16 cellular contexts compared by ENCODE assay signal in genomic region chr7:24881622-24882021, GRCh38.
DNase-seq lines count a peak whose midpoint lies in the region; ATAC-seq, FAIRE-seq and TF ChIP-seq lines count a peak whose summit lies in the region.
"Had no signal": no experiment of that assay in that cellular context is flagged by ENCODE, and none has a peak within 500 bp of the region (broad histone marks: within the 10 kb centered on the region; RNA-seq: fewer than 3 reads in every experiment).

No MANE protein-coding gene starts in this region.

- TF ChIP-seq POLR2A in breast epithelium (IDR thresholded peaks at IDR 0.05): no peak
- no peak for TF ChIP-seq POLR2A in thyroid gland (IDR thresholded peaks at IDR 0.05)

- DNase-seq in MCF 10A (ENCODE audit: unreplicated experiment) (peak; percentile 34), breast epithelium (ENCODE audit: low spot score in 2 of 2) (no peak), PC-3 (peak; percentile 31), bronchial epithelial cell (ENCODE audit: low read depth) (no peak), thyroid gland (no peak), NCI-H1092 treated with DMSO at 0.1 percent for 48 hours (lab: John Stamatoyannopoulos, UW) (no peak), glomerular visceral epithelial cell (ENCODE audit: extremely low spot score) (no peak), urothelium cell line (ENCODE audit: low spot score) (no peak)
- DNase-seq: activated CD4-positive, alpha-beta T cell treated with anti-CD3 and anti-CD28 coated beads, Interleukin-2, amount 10 ng/mL, durations not matched to agents 7 days and 5 days; heart left ventricle; left cardiac atrium; NCI-H2107; stimulated activated CD4-positive, alpha-beta T cell treated with anti-CD3 and anti-CD28 coated beads, Interleukin-1b, Interleukin-23, amount 100 ng/mL, for 48 hours; stimulated activated CD8-positive, alpha-beta memory T cell treated with anti-CD3 and anti-CD28 coated beads, Interleukin-4, amount 100 ng/mL, for 48 hours had no signal

- H3K27ac Mint-ChIP-seq in MCF 10A (ENCODE audit: low read depth, unreplicated experiment): no peak overlapping the region
- H3K27ac Mint-ChIP-seq: activated CD4-positive, alpha-beta T cell treated with anti-CD3 and anti-CD28 coated beads, Interleukin-2, amount 10 ng/mL, durations not matched to agents 7 days and 5 days had no signal

- H3K36me3 Mint-ChIP-seq in MCF 10A (ENCODE audit: insufficient read depth, unreplicated experiment): peaks cover 32% of the 10 kb centered on the region
- H3K36me3 Mint-ChIP-seq: brain had no signal

- H3K27ac ChIP-seq in breast epithelium (no peak overlapping the region), PC-3 (ENCODE audit: low read length) (no peak overlapping the region), thyroid gland (peak overlapping the region; percentile 63 to 85 (median 78))
- H3K27ac ChIP-seq: heart left ventricle had no signal

- no peaks in the 10 kb centered on the region for H3K9me3 ChIP-seq in breast epithelium
- H3K9me3 ChIP-seq in PC-3 (ENCODE audit: low read length): no peaks in the 10 kb centered on the region
- no peaks in the 10 kb centered on the region for H3K9me3 ChIP-seq in thyroid gland
- H3K9me3 ChIP-seq: heart left ventricle had no signal

- no peaks in the 10 kb centered on the region for H3F3A ChIP-seq in PC-3 (ENCODE audit: low read length, unreplicated experiment)

- H2AFZ ChIP-seq in PC-3 (ENCODE audit: low read length): no peak overlapping the region

- intact Hi-C loops in MCF 10A (cut with micrococcal nuclease) (no loop called here), breast epithelium (cut with DNase I; ENCODE audit: low total_unique reads) (no loop called here), PC-3 (cut with micrococcal nuclease) (loop anchor here (2.0 to 5.0 kb wide), 3 partner anchors 61 to 191 kb away; no protein-coding TSS in a partner anchor), thyroid gland (cut with DNase I) (loop anchor here (10.0 kb wide), 1 partner anchor 93 kb away; no protein-coding TSS in a partner anchor)

- H3K9ac ChIP-seq in PC-3 (ENCODE audit: low read length): no peak overlapping the region

- no peaks in the 10 kb centered on the region for H3K27me3 Mint-ChIP-seq in MCF 10A (ENCODE audit: insufficient read depth, unreplicated experiment)
- H3K27me3 Mint-ChIP-seq: activated CD4-positive, alpha-beta T cell treated with anti-CD3 and anti-CD28 coated beads, Interleukin-2, amount 10 ng/mL, durations not matched to agents 7 days and 5 days; brain had no signal

- no peaks in the 10 kb centered on the region for H3K36me3 ChIP-seq in breast epithelium
- H3K36me3 ChIP-seq in PC-3 (ENCODE audit: low read depth, low read length): no peaks in the 10 kb centered on the region
- H3K36me3 ChIP-seq in bronchial epithelial cell (ENCODE audit: control insufficient read depth, insufficient read depth, low read length): peaks cover under 1% of the 10 kb centered on the region
- no peaks in the 10 kb centered on the region for H3K36me3 ChIP-seq in thyroid gland

- no peaks in the 10 kb centered on the region for H3K4me1 ChIP-seq in breast epithelium
- H3K4me1 ChIP-seq in PC-3 (ENCODE audit: insufficient read depth, low read length): peaks cover 16% of the 10 kb centered on the region
- peaks cover 28 to 61% of the 10 kb centered on the region in 2 donors for H3K4me1 ChIP-seq in thyroid gland

- H3K79me2 ChIP-seq in PC-3 (ENCODE audit: low read length): no peaks in the 10 kb centered on the region

- H3K9me3 Mint-ChIP-seq in MCF 10A (ENCODE audit: unreplicated experiment): no peaks in the 10 kb centered on the region
- H3K9me3 Mint-ChIP-seq: activated CD4-positive, alpha-beta T cell treated with anti-CD3 and anti-CD28 coated beads, Interleukin-2, amount 10 ng/mL, durations not matched to agents 7 days and 5 days; brain had no signal

- POLR2A ChIA-PET in MCF 10A (lab: Yijun Ruan, JAX) (interaction anchor here (0.6 to 1.0 kb wide), 3 partner anchors 10 to 302 kb away, joined by 3 to 4 read pairs (median 3); no protein-coding TSS in a partner anchor), PC-3 (lab: Charles Lee; ENCODE audit: unreplicated experiment) (interaction anchor here (0.7 kb wide), 1 partner anchor 40 kb away, joined by 5 read pairs; no protein-coding TSS in a partner anchor)

- H3K4me3 ChIP-seq in breast epithelium (no peak overlapping the region), PC-3 (ENCODE audit: low read length) (no peak overlapping the region), bronchial epithelial cell (ENCODE audit: low read depth, low read length) (no peak overlapping the region), thyroid gland (replicated peaks in 1 of 3) (no peak overlapping the region)
- H3K4me3 ChIP-seq: GM12878, heart left ventricle had no signal

- peaks cover 11% of the 10 kb centered on the region for H3K4me1 Mint-ChIP-seq in MCF 10A (ENCODE audit: insufficient read depth, unreplicated experiment)

- BruUV-seq in MCF 10A (replicated peaks; lab: Mats Ljungman, UMichigan) (no TSS peak), PC-3 (replicated peaks; lab: Mats Ljungman, UMichigan) (no TSS peak)

- FAIRE-seq in bronchial epithelial cell (lab: Jason Lieb, UNC): no peak
- FAIRE-seq in urothelium cell line (lab: Jason Lieb, UNC): no peak
- FAIRE-seq: GM12878 had no signal

- peak; percentile 29; the same call in 1 of the 2 replicates for ATAC-seq in PC-3
- ATAC-seq: GM12878, heart left ventricle, left cardiac atrium had no signal

- H3K9me2 ChIP-seq in PC-3 (replicated peaks; ENCODE audit: low read length): no peaks in the 10 kb centered on the region

- CTCF ChIA-PET in MCF 10A (lab: Yijun Ruan, JAX): interaction anchor here (0.8 to 5.6 kb wide), 3 partner anchors 61 to 97 kb away, joined by 3 to 25 read pairs (median 8); partner anchors contain the start of gene OSBPL3
- CTCF ChIA-PET in PC-3 (lab: Charles Lee): interaction anchor here (1.1 kb wide), 1 partner anchor 69 kb away, joined by 7 read pairs; no protein-coding TSS in a partner anchor

- 82% methylated on average over 4 of the region's 4 CpGs for WGBS in thyroid gland, 2 donors

- no peaks in the 10 kb centered on the region for H3K27me3 ChIP-seq in breast epithelium
- no peaks in the 10 kb centered on the region for H3K27me3 ChIP-seq in PC-3 (ENCODE audit: low read length)
- H3K27me3 ChIP-seq in bronchial epithelial cell (ENCODE audit: control insufficient read depth, insufficient read depth, low read length): no peaks in the 10 kb centered on the region
- no peaks in the 10 kb centered on the region for H3K27me3 ChIP-seq in thyroid gland
- H3K27me3 ChIP-seq: heart left ventricle had no signal

- H3K4me2 ChIP-seq in PC-3 (ENCODE audit: low read length): no peak overlapping the region

- no peaks in the 10 kb centered on the region for H4K20me1 ChIP-seq in PC-3 (ENCODE audit: low read length)

- H3K4me3 Mint-ChIP-seq in MCF 10A (ENCODE audit: unreplicated experiment): no peak overlapping the region
- H3K4me3 Mint-ChIP-seq: activated CD4-positive, alpha-beta T cell treated with anti-CD3 and anti-CD28 coated beads, Interleukin-2, amount 10 ng/mL, durations not matched to agents 7 days and 5 days had no signal

- TF ChIP-seq CTCF in MCF 10A (IDR thresholded peaks at IDR 0.05; ENCODE audit: unreplicated experiment): no peak
- TF ChIP-seq CTCF in breast epithelium (IDR thresholded peaks at IDR 0.05): no peak
- peak; percentile 51 for TF ChIP-seq CTCF in PC-3 (conservative IDR thresholded peaks at IDR 0.05; ENCODE audit: low read depth, low read length)
- TF ChIP-seq CTCF in bronchial epithelial cell (IDR thresholded peaks at IDR 0.05; ENCODE audit: insufficient read depth, low read length, severe bottlenecking): peak; percentile 13
- no peak for TF ChIP-seq CTCF in thyroid gland (IDR thresholded peaks at IDR 0.05)

Comparison
In these comparisons a context has a peak if more than half of its experiments do, and no peak if none do; other contexts are left out.
1. DNase-seq: peak in MCF 10A (single experiment) and PC-3 (single experiment); none in breast epithelium (0 of 2), bronchial epithelial cell (single experiment), thyroid gland (0 of 2), NCI-H1092 treated with DMSO at 0.1 percent for 48 hours (single experiment), glomerular visceral epithelial cell (single experiment) and urothelium cell line (single experiment).
2. CTCF ChIP-seq: peak in PC-3 (single experiment) and bronchial epithelial cell (single experiment); none in MCF 10A (single experiment), breast epithelium (0 of 3) and thyroid gland (0 of 6).
3. H3K27ac ChIP-seq: peak in thyroid gland (3 of 3); none in breast epithelium (0 of 2) and PC-3 (single experiment).
4. intact Hi-C loops: an anchor here in PC-3 (2.0 to 5.0 kb wide) and thyroid gland (10.0 kb wide); none called in MCF 10A and breast epithelium.